29 cellular contexts compared by ENCODE assay signal in genomic region chr13:31246918-31247317, GRCh38.
"Had no signal": no experiment of that assay in that cellular context is flagged by ENCODE, and none has a peak within 500 bp of the region (broad histone marks: within the 10 kb centered on the region; RNA-seq: fewer than 3 reads in every experiment).

No MANE protein-coding gene starts in this region.

- H3K27ac Mint-ChIP-seq: naive thymus-derived CD4-positive, alpha-beta T cell; natural killer cell treated with Interleukin-12 subunit alpha and Interleukin-12 subunit beta and Interleukin-15 and Interleukin-18, amount 100 ng/mL, for 72 hours; stimulated activated naive B cell treated with anti-CD40 and anti-IgM and Interleukin-4, amounts not matched to agents 10 μg/mL and 1 μg/mL and 100 μg/mL, for 72 hours had no signal

- H3K27ac ChIP-seq: left ventricle myocardium inferior, pancreas, prostate gland, skin epidermis, stomach, testis, thyroid gland, upper lobe of left lung had no signal

- H3K36me3 ChIP-seq: pancreas, prostate gland, thyroid gland, transverse colon had no signal

- ATAC-seq: left cardiac atrium; naive thymus-derived CD4-positive, alpha-beta T cell; natural killer cell treated with Interleukin-12 subunit alpha and Interleukin-12 subunit beta and Interleukin-15 and Interleukin-18, amount 100 ng/mL, for 72 hours; pancreas; right cardiac atrium; sciatic nerve; stimulated activated naive B cell treated with anti-CD40 and anti-IgM and Interleukin-4, amounts not matched to agents 10 μg/mL and 1 μg/mL and 100 μg/mL, for 72 hours; stimulated activated naive CD8-positive, alpha-beta T cell treated with anti-CD3 and anti-CD28 coated beads, Interleukin-15, Interleukin-2, amounts not matched to agents 100 U/mL and 50 U/mL, for 24 hours had no signal

- H3K27me3 ChIP-seq: pancreas, stomach, testis, thyroid gland, transverse colon, upper lobe of left lung had no signal

- H3K4me1 ChIP-seq: pancreas, prostate gland, testis, thyroid gland, upper lobe of left lung had no signal

- H3K9me3 ChIP-seq: left ventricle myocardium inferior, pancreas, prostate gland, stomach, testis, thyroid gland, transverse colon, upper lobe of left lung had no signal

- H3K4me3 Mint-ChIP-seq: mesothelial cell of epicardium; naive thymus-derived CD4-positive, alpha-beta T cell; natural killer cell treated with Interleukin-12 subunit alpha and Interleukin-12 subunit beta and Interleukin-15 and Interleukin-18, amount 100 ng/mL, for 72 hours; neural crest cell; stimulated activated naive B cell treated with anti-CD40 and anti-IgM and Interleukin-4, amounts not matched to agents 10 μg/mL and 1 μg/mL and 100 μg/mL, for 72 hours had no signal

- H3K4me3 ChIP-seq: left ventricle myocardium inferior, lung, pancreas, prostate gland, skin epidermis, stomach, testis, thyroid gland, transverse colon, upper lobe of left lung had no signal

- H3K27me3 Mint-ChIP-seq: naive thymus-derived CD4-positive, alpha-beta T cell; natural killer cell treated with Interleukin-12 subunit alpha and Interleukin-12 subunit beta and Interleukin-15 and Interleukin-18, amount 100 ng/mL, for 72 hours; stimulated activated naive B cell treated with anti-CD40 and anti-IgM and Interleukin-4, amounts not matched to agents 10 μg/mL and 1 μg/mL and 100 μg/mL, for 72 hours had no signal

- DNase-seq: hippocampal formation; kidney glomerular epithelial cell; left cardiac atrium; left ventricle myocardium inferior; mesendoderm; naive thymus-derived CD4-positive, alpha-beta T cell; nucleus accumbens; pancreas; posterior cingulate gyrus; retina; right cardiac atrium; stimulated activated CD4-positive, alpha-beta T cell treated with anti-CD3 and anti-CD28 coated beads, Interleukin-12 subunit alpha, Interleukin-12 subunit beta, amount 100 ng/mL, for 4 hours; stimulated activated CD4-positive, alpha-beta T cell treated with anti-CD3 and anti-CD28 coated beads, Interleukin-15, amount 100 ng/mL, for 24 hours; stimulated activated CD4-positive, alpha-beta T cell treated with anti-CD3 and anti-CD28 coated beads, Interleukin-2, amount 100 ng/mL, for 24 hours; stimulated activated CD4-positive, alpha-beta T cell treated with anti-CD3 and anti-CD28 coated beads, Interleukin-4, amount 100 ng/mL, for 1 hour; stimulated activated naive B cell treated with anti-CD40 and anti-IgM and Interleukin-4, amounts not matched to agents 10 μg/mL and 1 μg/mL and 100 μg/mL, for 72 hours; stimulated activated naive CD8-positive, alpha-beta T cell treated with anti-CD3 and anti-CD28 coated beads, Interleukin-15, Interleukin-2, amounts not matched to agents 100 U/mL and 50 U/mL, for 24 hours; stomach; testis; thyroid gland; transverse colon; upper lobe of left lung had no signal

- H3K4me1 Mint-ChIP-seq: naive thymus-derived CD4-positive, alpha-beta T cell; stimulated activated naive B cell treated with anti-CD40 and anti-IgM and Interleukin-4, amounts not matched to agents 10 μg/mL and 1 μg/mL and 100 μg/mL, for 72 hours had no signal
